ENCODE assay signal across 10 cellular contexts in genomic region chr1:165900576-165901380, GRCh38.
DNase-seq lines count a peak whose midpoint lies in the region; ATAC-seq, FAIRE-seq and TF ChIP-seq lines count a peak whose summit lies in the region.
"Had no signal": no experiment of that assay in that cellular context is flagged by ENCODE, and none has a peak within 500 bp of the region (broad histone marks: within the 10 kb centered on the region; RNA-seq: fewer than 3 reads in every experiment).

No MANE protein-coding gene starts in this region.

- in situ Hi-C loops in mammary epithelial cell (cut with MboI; ENCODE audit: low sequenced_read_pairs in 2 of 2), result loop anchor here (10.0 to 25.0 kb wide), 2 partner anchors 296 to 513 kb away; no protein-coding TSS in a partner anchor

- H3K9me3 ChIP-seq in BLaER1 (no peaks in the 10 kb centered on the region), mammary epithelial cell (replicated peaks; ENCODE audit: insufficient read depth, low read length) (no peaks in the 10 kb centered on the region)

- no peak overlapping the region for H2AK5ac ChIP-seq in mesendoderm (ENCODE audit: low read length)

- no peak overlapping the region for H2BK5ac ChIP-seq in mesendoderm (ENCODE audit: low read length)

- H4K5ac ChIP-seq in mesendoderm (ENCODE audit: low read length), result no peak overlapping the region

- CTCF ChIA-PET in mammary epithelial cell (lab: Charles Lee; ENCODE audit: low non-redundant PET), result no interaction called here

- H3K9ac ChIP-seq in BLaER1 (peak overlapping the region; percentile 49; the same call in 1 of the 2 replicates), mammary epithelial cell (ENCODE audit: insufficient read depth, low read length) (peak overlapping the region; percentile 34), mesendoderm (ENCODE audit: low read length) (no peak overlapping the region)

- H3K56ac ChIP-seq in mesendoderm (ENCODE audit: low read length), result no peak overlapping the region

- intact Hi-C loops in mammary epithelial cell (cut with micrococcal nuclease), result loop anchor here (5.0 to 10.0 kb wide), 2 partner anchors 268 to 416 kb away; partner anchors contain the start of gene MGST3

- H3K4me2 ChIP-seq in BLaER1, result peak overlapping the region; percentile 80
- H3K4me2 ChIP-seq in mammary epithelial cell (ENCODE audit: insufficient read depth, low read depth, low read length), result peak overlapping the region; percentile 67
- H3K4me2 ChIP-seq in mesendoderm (ENCODE audit: low read length), result no peak overlapping the region

- H3K4ac ChIP-seq in mesendoderm (ENCODE audit: low read depth, low read length), result no peak overlapping the region

- no peak overlapping the region for H3K18ac ChIP-seq in mesendoderm (ENCODE audit: low read length)

- H4K20me1 ChIP-seq in BLaER1, result peaks cover 80% of the 10 kb centered on the region
- no peaks in the 10 kb centered on the region for H4K20me1 ChIP-seq in mammary epithelial cell (ENCODE audit: insufficient read depth, low read length)

- 14% methylated on average over 22 of the region's 22 CpGs for WGBS in mammary epithelial cell (ENCODE audit: low coverage, missing lambda C conversion rate)
- no CpG with 5 or more reads among the region's 22 CpGs for WGBS in mesendoderm (ENCODE audit: extremely low coverage, insufficient coverage, low lambda C conversion rate)

- no peak overlapping the region for H2BK120ac ChIP-seq in mesendoderm (ENCODE audit: low read depth, low read length)

- H3K36me3 ChIP-seq in BLaER1 (peaks cover 88% of the 10 kb centered on the region), mammary epithelial cell (ENCODE audit: insufficient read depth, low read length) (peaks cover 11% of the 10 kb centered on the region), mesendoderm (ENCODE audit: control insufficient read depth, insufficient read depth, low read length) (peaks cover 4% of the 10 kb centered on the region)

- no peak overlapping the region for H3K23ac ChIP-seq in mesendoderm (ENCODE audit: low read length)

- no peak overlapping the region for H4K8ac ChIP-seq in mesendoderm (ENCODE audit: low read depth, low read length)

- H3K79me1 ChIP-seq in mesendoderm (ENCODE audit: low read length), result peaks cover 26% of the 10 kb centered on the region

- no peaks in the 10 kb centered on the region for H3K27me3 ChIP-seq in BLaER1
- no peaks in the 10 kb centered on the region for H3K27me3 ChIP-seq in mammary epithelial cell (ENCODE audit: insufficient read depth, low read length)
- H3K27me3 ChIP-seq in mesendoderm (ENCODE audit: insufficient read depth, low read length, poor library complexity), result no peaks in the 10 kb centered on the region

- ATAC-seq in activated CD4-positive, CD25-positive, alpha-beta regulatory T cell treated with anti-CD3 and anti-CD28 coated beads, Interleukin-2, amount 50 U/mL, for 24 hours, result no peak

- no peak overlapping the region for H2BK15ac ChIP-seq in mesendoderm (replicated peaks; ENCODE audit: low read depth)

- peaks cover 30% of the 10 kb centered on the region for H3K4me1 ChIP-seq in BLaER1
- H3K4me1 ChIP-seq in mammary epithelial cell (ENCODE audit: insufficient read depth, low read length), result peaks cover 85% of the 10 kb centered on the region
- H3K4me1 ChIP-seq in mesendoderm (ENCODE audit: control insufficient read depth, low read depth, low read length), result peaks cover 2% of the 10 kb centered on the region

- no peak for TF ChIP-seq CTCF in mammary epithelial cell (conservative IDR thresholded peaks at IDR 0.05 in 1 of 2, IDR thresholded peaks at IDR 0.05 in 1 of 2; ENCODE audit: extremely low read depth in 1 of 2, insufficient read depth in 1 of 2, low read depth in 1 of 2, low read length in 2 of 2)

- no peak overlapping the region for H2AFZ ChIP-seq in mammary epithelial cell (ENCODE audit: low read depth, low read length)

- dilution Hi-C loops in mammary epithelial cell (cut with HindIII; ENCODE audit: low sequenced_read_pairs), result no loop called here

- H3K27ac ChIP-seq in BLaER1 (peak overlapping the region; percentile 6; the same call in 1 of the 2 replicates), mammary epithelial cell (ENCODE audit: insufficient read depth, low read depth, low read length) (peak overlapping the region; percentile 93), mesendoderm (ENCODE audit: low read depth, low read length) (no peak overlapping the region)

- peak; percentile 39 for DNase-seq in NCI-H1694 (lab: John Stamatoyannopoulos, UW)
- DNase-seq in mammary epithelial cell, result peak; percentile 78
- peak; percentile 44 for DNase-seq in mesendoderm
- no peak for DNase-seq in T-helper 9 cell
- DNase-seq in activated CD4-positive, alpha-beta T cell treated with anti-CD3 and anti-CD28 coated beads for 48 hours, result no peak
- no peak for DNase-seq in urothelium cell line (ENCODE audit: low spot score)
- DNase-seq: MM.1S, nucleus accumbens had no signal

- FAIRE-seq in urothelium cell line (lab: Jason Lieb, UNC), result no peak

- no peak overlapping the region for H3K4me3 ChIP-seq in BLaER1
- no peak overlapping the region for H3K4me3 ChIP-seq in mammary epithelial cell (replicated peaks in 1 of 3; ENCODE audit: insufficient read depth in 1 of 3, low read depth in 2 of 3, low read length in 3 of 3)
- no peak overlapping the region for H3K4me3 ChIP-seq in mesendoderm (ENCODE audit: low read length)

- H3K79me2 ChIP-seq in mammary epithelial cell (ENCODE audit: insufficient read depth, low read length), result peaks cover 65% of the 10 kb centered on the region
- peaks cover 20% of the 10 kb centered on the region for H3K79me2 ChIP-seq in mesendoderm (ENCODE audit: control insufficient read depth, insufficient read depth, low read length)

- no TSS peak for BruUV-seq in mammary epithelial cell (replicated peaks; lab: Mats Ljungman, UMichigan)

Comparison
In these comparisons a context has a peak if more than half of its experiments do, and no peak if none do; other contexts are left out.
1. DNase-seq: peak in NCI-H1694 (single experiment), mammary epithelial cell (single experiment) and mesendoderm (single experiment); none in T-helper 9 cell (single experiment), activated CD4-positive, alpha-beta T cell treated with anti-CD3 and anti-CD28 coated beads for 48 hours (single experiment) and urothelium cell line (single experiment).